In genomic region chr13:79097201-79097600, GRCh38 we compare ENCODE assay signal across 26 cellular contexts.
"Had no signal": no experiment of that assay in that cellular context is flagged by ENCODE, and none has a peak within 500 bp of the region (broad histone marks: within the 10 kb centered on the region; RNA-seq: fewer than 3 reads in every experiment).

No MANE protein-coding gene starts in this region.

- H3K27me3 ChIP-seq: stomach, suprapubic skin, testis, thyroid gland, tibial artery, tibial nerve, transverse colon, upper lobe of left lung, upper lobe of right lung, uterus, vagina had no signal

- ATAC-seq: stimulated activated effector memory CD8-positive, alpha-beta T cell treated with anti-CD3 and anti-CD28 coated beads, Interleukin-12 subunit alpha, Interleukin-12 subunit beta, amount 100 ng/mL, for 72 hours; stimulated activated memory B cell treated with anti-CD40 and anti-IgM and Interleukin-4, amounts not matched to agents 10 μg/mL and 1 μg/mL and 100 μg/mL, for 72 hours; stimulated activated naive B cell treated with anti-CD40 and anti-IgM and Interleukin-4, amounts not matched to agents 10 μg/mL and 1 μg/mL and 100 μg/mL, for 72 hours; stimulated activated naive CD8-positive, alpha-beta T cell treated with anti-CD3 and anti-CD28 coated beads, Interleukin-15, amount 100 ng/mL, for 72 hours; stimulated activated naive CD8-positive, alpha-beta T cell treated with anti-CD3 and anti-CD28 coated beads, Interleukin-15, Interleukin-2, amounts not matched to agents 100 U/mL and 50 U/mL, for 24 hours; upper lobe of right lung had no signal

- DNase-seq: stimulated activated CD4-positive, alpha-beta T cell treated with anti-CD3 and anti-CD28 coated beads, Interleukin-2, amount 100 ng/mL, for 48 hours; stimulated activated CD4-positive, alpha-beta T cell treated with anti-CD3 and anti-CD28 coated beads, Interleukin-4, amount 100 ng/mL, for 1 hour; stimulated activated CD4-positive, alpha-beta T cell treated with anti-CD3 and anti-CD28 coated beads, Interleukin-4, amount 100 ng/mL, for 24 hours; stimulated activated CD4-positive, alpha-beta T cell treated with anti-CD3 and anti-CD28 coated beads, Interleukin-4, amount 100 ng/mL, for 4 hours; stimulated activated CD8-positive, alpha-beta memory T cell treated with anti-CD3 and anti-CD28 coated beads, Interleukin-4, amount 100 ng/mL, for 48 hours; stimulated activated naive B cell treated with anti-CD40 and anti-IgM and Interleukin-4, amounts not matched to agents 10 μg/mL and 1 μg/mL and 100 μg/mL, for 72 hours; stimulated activated naive CD4-positive, alpha-beta T cell; stimulated activated naive CD4-positive, alpha-beta T cell treated with Interleukin-2 at 50 U/mL for 16 hours; stimulated activated naive CD8-positive, alpha-beta T cell treated with anti-CD3 and anti-CD28 coated beads, Interleukin-15, amount 100 ng/mL, for 72 hours; stimulated activated naive CD8-positive, alpha-beta T cell treated with anti-CD3 and anti-CD28 coated beads, Interleukin-15, Interleukin-2, amounts not matched to agents 100 U/mL and 50 U/mL, for 24 hours; stomach; substantia nigra; testis; thyroid gland; tibial artery; transverse colon; trophoblast cell; upper lobe of left lung; upper lobe of right lung; uterus had no signal

- H3K36me3 ChIP-seq: stomach, suprapubic skin, thoracic aorta, thyroid gland, tibial artery, tibial nerve, transverse colon, upper lobe of left lung, upper lobe of right lung, uterus, vagina had no signal

- H3K4me3 ChIP-seq: stomach, suprapubic skin, testis, thoracic aorta, thyroid gland, tibial artery, tibial nerve, transverse colon, upper lobe of left lung, upper lobe of right lung, uterus, vagina had no signal

- H3K27ac ChIP-seq: stomach, suprapubic skin, testis, thoracic aorta, thyroid gland, tibial artery, tibial nerve, transverse colon, upper lobe of left lung, upper lobe of right lung, uterus, vagina had no signal

- H3K9me3 ChIP-seq: stomach, suprapubic skin, testis, thoracic aorta, thyroid gland, tibial artery, tibial nerve, transverse colon, upper lobe of left lung, upper lobe of right lung, uterus, vagina had no signal
